18 cellular contexts compared by ENCODE assay signal in the genomic region with DNA sequence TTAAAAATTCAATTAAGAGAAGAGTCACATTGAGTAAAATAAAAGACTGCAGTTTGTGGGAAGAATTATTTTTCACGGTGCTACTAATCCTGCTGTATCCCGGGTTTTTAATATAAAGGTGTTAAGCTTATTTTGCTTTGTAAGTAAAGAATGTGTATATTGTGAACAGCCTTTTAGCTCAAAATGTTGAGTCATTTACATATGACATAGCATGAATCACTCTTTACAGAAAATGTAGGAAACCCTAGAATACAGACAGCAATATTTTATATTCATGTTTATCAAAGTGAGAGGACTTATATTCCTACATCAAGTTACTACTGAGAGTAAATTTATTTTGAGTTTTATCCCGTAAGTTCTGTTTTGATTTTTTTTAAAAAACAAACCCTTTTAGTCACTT. TPM values are rescaled to one million over a fixed set of nuclear protein-coding genes. Genes with fewer than 3 reads are reported as not detected.
"Had no signal": no experiment of that assay in that cellular context is flagged by ENCODE, and none has a peak within 500 bp of the region (broad histone marks: within the 10 kb centered on the region; RNA-seq: fewer than 3 reads in every experiment).

No MANE protein-coding gene starts in this region.

- ATAC-seq: activated naive CD4-positive, alpha-beta T cell treated with anti-CD3 and anti-CD28 coated beads, Interleukin-2, amount 50 U/mL, for 72 hours; gastroesophageal sphincter; heart right ventricle; left ventricle myocardium superior; stimulated activated naive CD8-positive, alpha-beta T cell treated with anti-CD3 and anti-CD28 coated beads, Interleukin-15, Interleukin-2, amounts not matched to agents 100 U/mL and 50 U/mL, for 24 hours had no signal

- H3K4me3 ChIP-seq: colonic mucosa, gastroesophageal sphincter, heart right ventricle, tibial artery had no signal

- DNase-seq: activated CD4-positive, alpha-beta T cell treated with anti-CD3 and anti-CD28 coated beads, Interleukin-2, amount 50 U/mL, for 48 hours; activated gamma-delta T cell treated with Interleukin-2 at 50 U/mL for 16 hours; amniotic stem cell; colonic mucosa; endodermal cell; heart right ventricle; immature natural killer cell; left ventricle myocardium superior; occipital lobe; stimulated activated naive CD8-positive, alpha-beta T cell treated with anti-CD3 and anti-CD28 coated beads, Interleukin-15, Interleukin-2, amounts not matched to agents 100 U/mL and 50 U/mL, for 24 hours; substantia nigra; tibial artery had no signal

- H3K9me3 ChIP-seq: colonic mucosa, gastroesophageal sphincter, heart right ventricle, tibial artery had no signal

- H3K36me3 ChIP-seq: colonic mucosa, tibial artery had no signal

- H3K27ac ChIP-seq: colonic mucosa, gastroesophageal sphincter, heart right ventricle, tibial artery had no signal

- FAIRE-seq: TTC549, urothelium cell line had no signal

- H3K4me1 ChIP-seq: colonic mucosa, gastroesophageal sphincter, heart right ventricle, tibial artery had no signal

- H3K27me3 ChIP-seq: colonic mucosa, gastroesophageal sphincter, tibial artery had no signal

RNA-seq across cellular contexts. Expression of a gene that starts 39.7 kb away (rescaled TPM):
- total RNA-seq: activated naive CD4-positive, alpha-beta T cell treated with anti-CD3 and anti-CD28 coated beads, Interleukin-2, amount 50 U/mL, for 72 hours; cardiac septum; heart right ventricle; left ventricle myocardium superior; mononuclear cell had no signal
- polyA plus RNA-seq: heart right ventricle, immature natural killer cell had no signal
